ENCODE assay signal across 2 cellular contexts in the genomic region with DNA sequence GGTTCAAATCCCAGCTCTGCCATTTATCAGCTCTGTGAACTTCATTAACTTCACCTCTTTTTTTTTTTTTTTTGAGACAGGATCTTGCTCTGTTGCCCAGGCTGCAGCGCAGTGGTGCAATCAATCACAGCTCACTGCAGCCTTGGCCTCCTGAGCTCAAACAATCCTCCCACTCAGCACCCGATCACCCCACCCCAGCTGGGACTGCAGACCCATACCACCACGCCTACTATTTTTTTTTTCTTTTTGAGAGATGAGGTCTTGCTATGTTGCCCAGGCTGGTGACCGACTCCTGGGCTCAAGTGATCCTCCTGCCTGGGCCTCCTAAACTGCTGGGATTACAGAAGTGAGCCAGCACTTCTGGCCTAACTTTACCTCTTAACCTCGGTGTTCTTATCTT.
TF ChIP-seq lines count a peak whose summit lies in the region.

No MANE protein-coding gene starts in this region.

TF ChIP-seq in K562, 482 proteins besides CTCF, POLR2A, EP300 and RAD21:
- TF ChIP-seq NCOA4 (IDR thresholded peaks at IDR 0.05; ENCODE audit: partially characterized antibody) (no peak), BCOR (IDR thresholded peaks at IDR 0.05) (peak; percentile 94), SMARCA4 (IDR thresholded peaks at IDR 0.05) (no peak), KDM1A (IDR thresholded peaks at IDR 0.05) (peak; percentile 39 to 66; a peak in 2 of 4 replicates), RBM25 (IDR thresholded peaks at IDR 0.05; ENCODE audit: low read depth, low read length, severe bottlenecking) (peak; percentile 48), HDAC1 (IDR thresholded peaks at IDR 0.05) (peak in 1 of 2 experiments; percentile 54; a peak in 1 of 4 replicates), ZNF121 (CRISPR knock-in tag; conservative IDR thresholded peaks at IDR 0.05) (peak; percentile 98), MTA1 (IDR thresholded peaks at IDR 0.05; ENCODE audit: borderline replicate concordance) (peak; percentile 26; the same call in 1 of the 2 replicates), HDAC2 (IDR thresholded peaks at IDR 0.05) (peak; percentile 65; the same call in 1 of the 2 replicates), ZNF384 (IDR thresholded peaks at IDR 0.05; ENCODE audit: low read depth, low read length) (peak; percentile 83), PHF20 (IDR thresholded peaks at IDR 0.05; ENCODE audit: partially characterized antibody) (peak; percentile 54), OTX1 (CRISPR knock-in tag; IDR thresholded peaks at IDR 0.05) (0 out of 2 replicates have a peak, but pooled peaks have one; percentile 61), NUFIP1 (IDR thresholded peaks at IDR 0.05; ENCODE audit: partially characterized antibody) (no peak), CBFA2T3 (IDR thresholded peaks at IDR 0.05) (0 out of 2 replicates have a peak, but pooled peaks have one; percentile 3), SMARCA5 (IDR thresholded peaks at IDR 0.05) (peak; percentile 93)
- TF ChIP-seq, protein P1, sequence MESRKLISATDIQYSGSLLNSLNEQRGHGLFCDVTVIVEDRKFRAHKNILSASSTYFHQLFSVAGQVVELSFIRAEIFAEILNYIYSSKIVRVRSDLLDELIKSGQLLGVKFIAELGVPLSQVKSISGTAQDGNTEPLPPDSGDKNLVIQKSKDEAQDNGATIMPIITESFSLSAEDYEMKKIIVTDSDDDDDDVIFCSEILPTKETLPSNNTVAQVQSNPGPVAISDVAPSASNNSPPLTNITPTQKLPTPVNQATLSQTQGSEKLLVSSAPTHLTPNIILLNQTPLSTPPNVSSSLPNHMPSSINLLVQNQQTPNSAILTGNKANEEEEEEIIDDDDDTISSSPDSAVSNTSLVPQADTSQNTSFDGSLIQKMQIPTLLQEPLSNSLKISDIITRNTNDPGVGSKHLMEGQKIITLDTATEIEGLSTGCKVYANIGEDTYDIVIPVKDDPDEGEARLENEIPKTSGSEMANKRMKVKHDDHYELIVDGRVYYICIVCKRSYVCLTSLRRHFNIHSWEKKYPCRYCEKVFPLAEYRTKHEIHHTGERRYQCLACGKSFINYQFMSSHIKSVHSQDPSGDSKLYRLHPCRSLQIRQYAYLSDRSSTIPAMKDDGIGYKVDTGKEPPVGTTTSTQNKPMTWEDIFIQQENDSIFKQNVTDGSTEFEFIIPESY (CRISPR knock-in tag; IDR thresholded peaks at IDR 0.05), result 0 out of 2 replicates have a peak, but pooled peaks have one; percentile 14
- TF ChIP-seq, protein P2, sequence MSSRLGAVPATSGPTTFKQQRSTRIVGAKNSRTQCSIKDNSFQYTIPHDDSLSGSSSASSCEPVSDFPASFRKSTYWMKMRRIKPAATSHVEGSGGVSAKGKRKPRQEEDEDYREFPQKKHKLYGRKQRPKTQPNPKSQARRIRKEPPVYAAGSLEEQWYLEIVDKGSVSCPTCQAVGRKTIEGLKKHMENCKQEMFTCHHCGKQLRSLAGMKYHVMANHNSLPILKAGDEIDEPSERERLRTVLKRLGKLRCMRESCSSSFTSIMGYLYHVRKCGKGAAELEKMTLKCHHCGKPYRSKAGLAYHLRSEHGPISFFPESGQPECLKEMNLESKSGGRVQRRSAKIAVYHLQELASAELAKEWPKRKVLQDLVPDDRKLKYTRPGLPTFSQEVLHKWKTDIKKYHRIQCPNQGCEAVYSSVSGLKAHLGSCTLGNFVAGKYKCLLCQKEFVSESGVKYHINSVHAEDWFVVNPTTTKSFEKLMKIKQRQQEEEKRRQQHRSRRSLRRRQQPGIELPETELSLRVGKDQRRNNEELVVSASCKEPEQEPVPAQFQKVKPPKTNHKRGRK (tag; IDR thresholded peaks at IDR 0.05), result no peak
- TF ChIP-seq, protein P3, sequence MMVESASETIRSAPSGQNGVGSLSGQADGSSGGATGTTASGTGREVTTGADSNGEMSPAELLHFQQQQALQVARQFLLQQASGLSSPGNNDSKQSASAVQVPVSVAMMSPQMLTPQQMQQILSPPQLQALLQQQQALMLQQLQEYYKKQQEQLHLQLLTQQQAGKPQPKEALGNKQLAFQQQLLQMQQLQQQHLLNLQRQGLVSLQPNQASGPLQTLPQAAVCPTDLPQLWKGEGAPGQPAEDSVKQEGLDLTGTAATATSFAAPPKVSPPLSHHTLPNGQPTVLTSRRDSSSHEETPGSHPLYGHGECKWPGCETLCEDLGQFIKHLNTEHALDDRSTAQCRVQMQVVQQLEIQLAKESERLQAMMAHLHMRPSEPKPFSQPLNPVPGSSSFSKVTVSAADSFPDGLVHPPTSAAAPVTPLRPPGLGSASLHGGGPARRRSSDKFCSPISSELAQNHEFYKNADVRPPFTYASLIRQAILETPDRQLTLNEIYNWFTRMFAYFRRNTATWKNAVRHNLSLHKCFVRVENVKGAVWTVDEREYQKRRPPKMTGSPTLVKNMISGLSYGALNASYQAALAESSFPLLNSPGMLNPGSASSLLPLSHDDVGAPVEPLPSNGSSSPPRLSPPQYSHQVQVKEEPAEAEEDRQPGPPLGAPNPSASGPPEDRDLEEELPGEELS (CRISPR knock-in tag; IDR thresholded peaks at IDR 0.05; ENCODE audit: borderline replicate concordance), result no peak

TF ChIP-seq in neural cell, 6 proteins besides CTCF, POLR2A, EP300 and RAD21:
- TF ChIP-seq POLR2AphosphoS5 (IDR thresholded peaks at IDR 0.05), result no peak
- TF ChIP-seq MXI1 (conservative IDR thresholded peaks at IDR 0.05; ENCODE audit: poor library complexity, severe bottlenecking), result no peak
- TF ChIP-seq SMC3 (conservative IDR thresholded peaks at IDR 0.05; ENCODE audit: poor library complexity), result no peak
- TF ChIP-seq TAF1 (IDR thresholded peaks at IDR 0.05; ENCODE audit: low read depth), result no peak
- no peak for TF ChIP-seq EZH2 (IDR thresholded peaks at IDR 0.05; ENCODE audit: borderline replicate concordance, insufficient read depth, low read length, poor library complexity, severe bottlenecking)
- TF ChIP-seq, protein P4, sequence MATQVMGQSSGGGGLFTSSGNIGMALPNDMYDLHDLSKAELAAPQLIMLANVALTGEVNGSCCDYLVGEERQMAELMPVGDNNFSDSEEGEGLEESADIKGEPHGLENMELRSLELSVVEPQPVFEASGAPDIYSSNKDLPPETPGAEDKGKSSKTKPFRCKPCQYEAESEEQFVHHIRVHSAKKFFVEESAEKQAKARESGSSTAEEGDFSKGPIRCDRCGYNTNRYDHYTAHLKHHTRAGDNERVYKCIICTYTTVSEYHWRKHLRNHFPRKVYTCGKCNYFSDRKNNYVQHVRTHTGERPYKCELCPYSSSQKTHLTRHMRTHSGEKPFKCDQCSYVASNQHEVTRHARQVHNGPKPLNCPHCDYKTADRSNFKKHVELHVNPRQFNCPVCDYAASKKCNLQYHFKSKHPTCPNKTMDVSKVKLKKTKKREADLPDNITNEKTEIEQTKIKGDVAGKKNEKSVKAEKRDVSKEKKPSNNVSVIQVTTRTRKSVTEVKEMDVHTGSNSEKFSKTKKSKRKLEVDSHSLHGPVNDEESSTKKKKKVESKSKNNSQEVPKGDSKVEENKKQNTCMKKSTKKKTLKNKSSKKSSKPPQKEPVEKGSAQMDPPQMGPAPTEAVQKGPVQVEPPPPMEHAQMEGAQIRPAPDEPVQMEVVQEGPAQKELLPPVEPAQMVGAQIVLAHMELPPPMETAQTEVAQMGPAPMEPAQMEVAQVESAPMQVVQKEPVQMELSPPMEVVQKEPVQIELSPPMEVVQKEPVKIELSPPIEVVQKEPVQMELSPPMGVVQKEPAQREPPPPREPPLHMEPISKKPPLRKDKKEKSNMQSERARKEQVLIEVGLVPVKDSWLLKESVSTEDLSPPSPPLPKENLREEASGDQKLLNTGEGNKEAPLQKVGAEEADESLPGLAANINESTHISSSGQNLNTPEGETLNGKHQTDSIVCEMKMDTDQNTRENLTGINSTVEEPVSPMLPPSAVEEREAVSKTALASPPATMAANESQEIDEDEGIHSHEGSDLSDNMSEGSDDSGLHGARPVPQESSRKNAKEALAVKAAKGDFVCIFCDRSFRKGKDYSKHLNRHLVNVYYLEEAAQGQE (IDR thresholded peaks at IDR 0.05; ENCODE audit: borderline replicate concordance), result no peak
